ENCODE assay signal across 27 cellular contexts in genomic region chr1:91813813-91814212, GRCh38.
"Had no signal": no experiment of that assay in that cellular context is flagged by ENCODE, and none has a peak within 500 bp of the region (broad histone marks: within the 10 kb centered on the region; RNA-seq: fewer than 3 reads in every experiment).

No MANE protein-coding gene starts in this region.

- H3K27me3 Mint-ChIP-seq: naive B cell; stimulated activated naive CD8-positive, alpha-beta T cell treated with anti-CD3 and anti-CD28 coated beads, Interleukin-15, Interleukin-2, amounts not matched to agents 100 ng/mL and 50 ng/mL, for 24 hours; T-helper 17 cell; type B pancreatic cell had no signal

- H3K9me3 ChIP-seq: gastrocnemius medialis, vagina had no signal

- DNase-seq: activated CD4-positive, alpha-beta T cell treated with anti-CD3 and anti-CD28 coated beads for 48 hours; activated CD4-positive, alpha-beta T cell treated with anti-CD3 and anti-CD28 coated beads, Interleukin-2, amount 50 U/mL, for 48 hours; activated CD8-positive, alpha-beta memory T cell treated with anti-CD3 and anti-CD28 coated beads for 24 hours; activated effector memory CD4-positive, alpha-beta T cell treated with anti-CD3 and anti-CD28 coated beads, Interleukin-2, amount 50 U/mL, for 16 hours; activated naive CD4-positive, alpha-beta T cell treated with anti-CD3 and anti-CD28 coated beads for 36 hours; activated naive CD8-positive, alpha-beta T cell treated with anti-CD3 and anti-CD28 coated beads, Interleukin-2, amount 10 ng/mL, durations not matched to agents 7 days and 5 days; amniotic stem cell; effector CD8-positive, alpha-beta T cell; erythroblast; gastrocnemius medialis; glutamatergic neuron; islet precursor cell; left cardiac atrium; left ventricle myocardium superior; naive B cell; posterior cingulate gyrus; stimulated activated CD4-positive, alpha-beta T cell treated with anti-CD3 and anti-CD28 coated beads, Interleukin-2, amount 100 ng/mL, for 48 hours; T-helper 17 cell; T1000; WERI-Rb-1 had no signal

- H3K27me3 ChIP-seq: gastrocnemius medialis, vagina had no signal

- H3K4me1 Mint-ChIP-seq: naive B cell had no signal

- H3K27ac ChIP-seq: gastrocnemius medialis, vagina, WERI-Rb-1 had no signal

- H3K4me3 ChIP-seq: gastrocnemius medialis, vagina had no signal

- H3K9me3 Mint-ChIP-seq: activated naive CD4-positive, alpha-beta T cell treated with anti-CD3 and anti-CD28 coated beads for 36 hours; activated naive CD8-positive, alpha-beta T cell treated with anti-CD3 and anti-CD28 coated beads, Interleukin-2, amount 10 ng/mL, durations not matched to agents 7 days and 5 days; naive B cell; stimulated activated naive CD8-positive, alpha-beta T cell treated with anti-CD3 and anti-CD28 coated beads, Interleukin-15, Interleukin-2, amounts not matched to agents 100 ng/mL and 50 ng/mL, for 24 hours; type B pancreatic cell had no signal

- H3K36me3 ChIP-seq: gastrocnemius medialis, vagina, WERI-Rb-1 had no signal

- ATAC-seq: activated CD4-positive, CD25-positive, alpha-beta regulatory T cell treated with anti-CD3 and anti-CD28 coated beads, Interleukin-2, amount 50 U/mL, for 24 hours; gastrocnemius medialis; left cardiac atrium; left ventricle myocardium superior; right cardiac atrium; T-helper 17 cell had no signal

- H3K4me3 Mint-ChIP-seq: activated naive CD4-positive, alpha-beta T cell treated with anti-CD3 and anti-CD28 coated beads for 36 hours; activated naive CD8-positive, alpha-beta T cell treated with anti-CD3 and anti-CD28 coated beads, Interleukin-2, amount 10 ng/mL, durations not matched to agents 7 days and 5 days; mesothelial cell of epicardium; naive B cell; stimulated activated naive CD8-positive, alpha-beta T cell treated with anti-CD3 and anti-CD28 coated beads, Interleukin-15, Interleukin-2, amounts not matched to agents 100 ng/mL and 50 ng/mL, for 24 hours; T-helper 17 cell; type B pancreatic cell had no signal

- H3K36me3 Mint-ChIP-seq: activated naive CD8-positive, alpha-beta T cell treated with anti-CD3 and anti-CD28 coated beads, Interleukin-2, amount 10 ng/mL, durations not matched to agents 7 days and 5 days; mesothelial cell of epicardium; naive B cell; type B pancreatic cell had no signal

- FAIRE-seq: colon had no signal

- H3K27ac Mint-ChIP-seq: activated naive CD4-positive, alpha-beta T cell treated with anti-CD3 and anti-CD28 coated beads for 36 hours; activated naive CD8-positive, alpha-beta T cell treated with anti-CD3 and anti-CD28 coated beads, Interleukin-2, amount 10 ng/mL, durations not matched to agents 7 days and 5 days; mesothelial cell of epicardium; naive B cell; stimulated activated naive CD8-positive, alpha-beta T cell treated with anti-CD3 and anti-CD28 coated beads, Interleukin-15, Interleukin-2, amounts not matched to agents 100 ng/mL and 50 ng/mL, for 24 hours; T-helper 17 cell; type B pancreatic cell had no signal
